In the genomic region with DNA sequence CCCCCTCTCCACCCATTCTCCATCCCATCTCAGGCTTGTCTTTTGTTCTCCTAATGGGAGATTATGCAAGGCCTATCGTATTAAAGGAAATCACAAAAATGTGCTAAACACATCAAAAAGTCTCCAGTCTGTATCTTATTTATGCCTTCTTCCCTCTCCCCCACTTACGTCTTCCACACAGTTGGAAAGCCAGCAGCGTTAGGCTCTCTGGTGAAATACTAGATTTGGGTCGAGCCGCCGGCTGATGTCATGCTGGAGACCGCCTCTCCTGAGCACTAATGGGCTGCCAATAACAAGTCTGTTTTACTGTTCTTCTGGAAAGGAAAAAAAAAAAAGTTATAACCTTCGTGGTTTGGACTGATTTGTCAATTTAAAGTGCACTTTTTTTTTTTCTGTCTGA, we compare ENCODE assay signal across 18 cellular contexts.
DNase-seq lines count a peak whose midpoint lies in the region; ATAC-seq lines count a peak whose summit lies in the region.
"Had no signal": no experiment of that assay in that cellular context is flagged by ENCODE, and none has a peak within 500 bp of the region (broad histone marks: within the 10 kb centered on the region; RNA-seq: fewer than 3 reads in every experiment).

No MANE protein-coding gene starts in this region.

- ATAC-seq in GM19397 (IDR thresholded peaks at IDR 0.05; ENCODE audit: unreplicated experiment): no peak
- no peak for ATAC-seq in esophagus mucosa
- no peak for ATAC-seq in HG03139 (IDR thresholded peaks at IDR 0.05; ENCODE audit: unreplicated experiment)
- ATAC-seq: foreskin keratinocyte, HepG2, WTC11 had no signal

- peak; percentile 90 for DNase-seq in LHCN-M2 (ENCODE audit: low read depth)
- DNase-seq in fibroblast of peridontal ligament (ENCODE audit: extremely low read depth): peak; percentile 35
- DNase-seq in islet precursor cell: peak; percentile 33
- DNase-seq in skeletal muscle cell (ENCODE audit: low read depth): no peak
- DNase-seq in cortex of kidney (lab: John Stamatoyannopoulos, UW): no peak
- DNase-seq: ACHN; activated CD4-positive, alpha-beta T cell treated with anti-CD3 and anti-CD28 coated beads, Interleukin-2, amount 50 U/mL, for 48 hours; activated T-cell treated with anti-CD3 and anti-CD28 coated beads for 4 hours; amygdala; foreskin keratinocyte; NCI-H1417; NCI-H2107; NK-92 treated with Interleukin-12 subunit alpha and Interleukin-12 subunit beta, amount 100 ng/mL, for 24 hours had no signal

- peak overlapping the region; percentile 17 for H3K4me3 ChIP-seq in skeletal muscle cell (ENCODE audit: low read depth, low read length)

Comparison
In these comparisons a context has a peak if more than half of its experiments do, and no peak if none do; other contexts are left out.
1. DNase-seq: peak in LHCN-M2 (single experiment), fibroblast of peridontal ligament (single experiment) and islet precursor cell (single experiment); none in skeletal muscle cell (single experiment) and cortex of kidney (single experiment).